Comparison of ENCODE assay signal across 8 cellular contexts in the genomic region with DNA sequence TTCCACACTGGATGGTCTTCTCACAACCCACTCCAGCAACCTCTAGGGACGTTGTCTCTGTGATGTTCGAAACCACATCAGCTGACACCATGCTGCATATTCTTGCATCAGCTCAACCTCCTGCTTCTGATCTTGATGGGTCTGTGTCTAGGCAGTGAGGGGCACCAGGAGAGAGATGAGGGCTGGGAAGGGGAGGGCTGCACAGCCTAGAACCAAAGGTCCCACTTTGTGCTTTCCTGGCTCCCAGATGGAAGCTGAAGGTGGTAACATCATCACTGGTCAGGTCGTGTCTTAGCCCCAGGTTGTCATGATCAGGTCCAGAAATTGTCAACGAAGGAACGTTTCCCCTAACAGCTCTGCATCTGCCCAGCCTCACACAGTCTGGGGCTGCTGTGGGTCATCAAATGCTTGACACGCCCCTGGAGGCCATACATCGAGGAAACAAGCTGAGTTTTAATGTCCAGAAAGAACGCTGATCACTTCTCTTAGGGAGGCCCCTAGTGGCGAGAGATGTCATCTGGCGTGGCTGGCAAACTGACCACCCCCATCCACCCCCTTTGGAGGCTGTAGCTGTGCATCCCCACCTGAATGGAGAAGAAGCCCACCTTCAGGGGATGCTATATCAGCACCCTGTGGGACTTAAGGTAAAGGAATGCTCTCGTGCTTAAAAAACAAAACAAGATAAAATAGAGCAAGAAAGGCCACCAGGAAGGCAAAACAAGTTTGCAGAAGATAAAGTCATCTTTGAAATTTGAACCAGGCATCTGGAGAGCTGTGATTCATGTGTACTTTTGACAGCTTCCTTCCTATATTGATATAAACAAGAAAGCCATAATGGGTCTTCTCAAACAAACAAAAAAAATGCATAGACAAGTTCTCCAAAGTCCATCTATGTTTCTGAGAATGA. TPM values are rescaled to one million over a fixed set of nuclear protein-coding genes. Genes with fewer than 3 reads are reported as not detected.
DNase-seq lines count a peak whose midpoint lies in the region; FAIRE-seq and TF ChIP-seq lines count a peak whose summit lies in the region.

No MANE protein-coding gene starts in this region.

- peak overlapping the region; percentile 8 for H3K4me3 ChIP-seq in Loucy (ENCODE audit: low read length, poor library complexity, severe bottlenecking)
- no peak overlapping the region for H3K4me3 ChIP-seq in uterus

- H3K4me2 ChIP-seq in Loucy (ENCODE audit: low read depth, low read length, poor library complexity, severe bottlenecking): peak overlapping the region; percentile 52

- H3K9ac ChIP-seq in Loucy (ENCODE audit: low read depth, low read length, poor library complexity, severe bottlenecking): peak overlapping the region; percentile 17

- H2AFZ ChIP-seq in Loucy (ENCODE audit: low read length): peak overlapping the region; percentile 47

- H3K27me3 ChIP-seq in Loucy (ENCODE audit: insufficient read depth, low read length, poor library complexity, severe bottlenecking): no peaks in the 10 kb centered on the region
- no peaks in the 10 kb centered on the region for H3K27me3 ChIP-seq in uterus

- H4K20me1 ChIP-seq in Loucy (ENCODE audit: insufficient read depth, low read length, poor library complexity, severe bottlenecking): no peaks in the 10 kb centered on the region

- H3K36me3 ChIP-seq in Loucy (ENCODE audit: insufficient read depth, low read length): no peaks in the 10 kb centered on the region
- no peaks in the 10 kb centered on the region for H3K36me3 ChIP-seq in uterus

- no peaks in the 10 kb centered on the region for H3K9me2 ChIP-seq in Loucy (replicated peaks; ENCODE audit: low read depth, low read length)

- no peaks in the 10 kb centered on the region for H3F3A ChIP-seq in Loucy (ENCODE audit: low read depth)

- intact Hi-C loops in uterus (cut with DNase I; ENCODE audit: low total_unique reads): no loop called here

- FAIRE-seq in H54 (lab: Jason Lieb, UNC): peak; percentile 61

- no peaks in the 10 kb centered on the region for H3K79me2 ChIP-seq in Loucy (ENCODE audit: insufficient read depth, low read length)

- TF ChIP-seq CTCF in Loucy (conservative IDR thresholded peaks at IDR 0.05; ENCODE audit: low read length): peak; percentile 97
- peak; percentile 66 to 77 (median 76) for TF ChIP-seq CTCF in uterus (IDR thresholded peaks at IDR 0.05)

- peak overlapping the region; percentile 72 to 79 for H3K27ac ChIP-seq in uterus

- TF ChIP-seq POLR2A in H54 (IDR thresholded peaks at IDR 0.05; ENCODE audit: low read depth, low read length) (no peak), uterus (IDR thresholded peaks at IDR 0.05) (no peak)

- peak; percentile 34 for DNase-seq in stimulated activated CD4-positive, alpha-beta T cell treated with anti-CD3 and anti-CD28 coated beads, Interleukin-15, amount 100 ng/mL, for 24 hours
- DNase-seq in stimulated activated CD4-positive, alpha-beta T cell treated with anti-CD3 and anti-CD28 coated beads, Interleukin-12 subunit alpha, Interleukin-12 subunit beta, amount 100 ng/mL, for 4 hours: no peak
- peak; percentile 81 for DNase-seq in H54 (ENCODE audit: insufficient read length, low spot score)
- peak; percentile 55 for DNase-seq in SKM-1 treated with dmso at 0.1 percent for 144 hours (lab: John Stamatoyannopoulos, UW; ENCODE audit: unreplicated experiment)
- DNase-seq in dermis blood vessel endothelial cell: peak; percentile 91
- peak; percentile 46 for DNase-seq in medulla oblongata (ENCODE audit: extremely low spot score)
- DNase-seq in uterus: peak; percentile 58 to 74

- H3K4me1 ChIP-seq in Loucy (ENCODE audit: insufficient read depth, low read length, poor library complexity, severe bottlenecking) (peaks cover 11% of the 10 kb centered on the region), uterus (peaks cover 0 to 6% of the 10 kb centered on the region in 2 donors)

- H3K9me3 ChIP-seq in Loucy (ENCODE audit: insufficient read depth, low read depth, low read length): no peaks in the 10 kb centered on the region
- no peaks in the 10 kb centered on the region for H3K9me3 ChIP-seq in uterus

RNA-seq across cellular contexts. Expression of a gene that starts 58.3 kb away (rescaled TPM):
- 60.2 and 65.5 TPM in 2 replicates for total RNA-seq in dermis blood vessel endothelial cell
- total RNA-seq in uterus: 10 to 100 TPM in 3 of 4 donors, 1 to 10 TPM in 1; 7.9 to 40.7 (median 27.9) TPM
